ENCODE assay signal across 7 cellular contexts in the genomic region with DNA sequence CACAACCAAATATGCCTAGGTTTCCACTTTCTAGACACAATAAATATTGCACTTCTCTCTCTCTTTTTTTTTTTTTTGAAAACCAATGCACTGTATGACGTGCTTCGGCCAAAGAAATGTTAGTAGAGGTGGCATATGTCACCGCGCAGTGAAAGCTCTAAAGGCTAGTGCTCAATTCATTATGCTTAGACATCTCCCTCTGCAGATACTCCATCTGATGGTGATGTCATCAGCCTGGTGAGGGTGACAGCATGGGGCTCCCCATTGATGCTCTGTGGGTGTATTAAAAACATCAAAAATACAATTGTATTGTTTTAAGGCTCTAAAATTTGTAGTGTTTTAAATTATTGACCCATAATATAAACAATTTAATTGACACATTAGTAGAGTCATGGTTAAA.
"Had no signal": no experiment of that assay in that cellular context is flagged by ENCODE, and none has a peak within 500 bp of the region (broad histone marks: within the 10 kb centered on the region; RNA-seq: fewer than 3 reads in every experiment).

No MANE protein-coding gene starts in this region.

- FAIRE-seq: HTR-8/SVneo, K562 had no signal

- H3K27ac ChIP-seq: HL-60, KMS-11 had no signal

- DNase-seq: IMR-90, KBM-7, KG1 had no signal

- H3K4me3 ChIP-seq: K562 had no signal

- ATAC-seq: K562 had no signal

- H3K4me2 ChIP-seq: KMS-11 had no signal

- H3K9ac ChIP-seq: KMS-11 had no signal
